ENCODE assay signal across 8 cellular contexts in genomic region chr15:89333011-89333860, GRCh38. TPM values are rescaled to one million over a fixed set of nuclear protein-coding genes. Genes with fewer than 3 reads are reported as not detected.
DNase-seq lines count a peak whose midpoint lies in the region; TF ChIP-seq lines count a peak whose summit lies in the region.

No MANE protein-coding gene starts in this region.

- H3K36me3 ChIP-seq in HAP-1 (replicated peaks) (peaks cover 61% of the 10 kb centered on the region), WERI-Rb-1 (peaks cover 51% of the 10 kb centered on the region), right atrium auricular region (peaks cover 51% of the 10 kb centered on the region), skeletal muscle tissue (ENCODE audit: control insufficient read depth in 3 of 3, insufficient read depth in 3 of 3, low read length in 3 of 3) (peaks cover 40 to 47% (median 45%) of the 10 kb centered on the region in 3 donors)

- H3K9me3 ChIP-seq in HAP-1: no peaks in the 10 kb centered on the region
- H3K9me3 ChIP-seq in WERI-Rb-1 (ENCODE audit: severe bottlenecking): no peaks in the 10 kb centered on the region
- H3K9me3 ChIP-seq in right atrium auricular region: no peaks in the 10 kb centered on the region
- H3K9me3 ChIP-seq in skeletal muscle tissue (ENCODE audit: control insufficient read depth in 3 of 3, low read length in 3 of 3): no peaks in the 10 kb centered on the region

- H3K27ac ChIP-seq in WERI-Rb-1: no peak overlapping the region
- H3K27ac ChIP-seq in right atrium auricular region: peak overlapping the region in 1 of 2 donors; percentile 91
- no peak overlapping the region for H3K27ac ChIP-seq in skeletal muscle tissue (ENCODE audit: low read depth, low read length)

- H3K27me3 ChIP-seq in HAP-1 (ENCODE audit: low read depth) (no peaks in the 10 kb centered on the region), WERI-Rb-1 (ENCODE audit: insufficient read depth, low read depth, severe bottlenecking) (no peaks in the 10 kb centered on the region), right atrium auricular region (no peaks in the 10 kb centered on the region), skeletal muscle tissue (ENCODE audit: control insufficient read depth in 3 of 3, insufficient read depth in 3 of 3, low read length in 3 of 3) (no peaks in the 10 kb centered on the region)

- DNase-seq in HAP-1 (ENCODE audit: low spot score in 2 of 2) (no peak), WERI-Rb-1 (no peak), right atrium auricular region (ENCODE audit: low spot score) (no peak), NCI-H1436 (lab: John Stamatoyannopoulos, UW) (no peak), SKM-1 (lab: John Stamatoyannopoulos, UW; ENCODE audit: unreplicated experiment) (no peak), occipital lobe (lab: John Stamatoyannopoulos, UW) (no peak), mucosa of gallbladder (ENCODE audit: low spot score) (no peak)

- in situ Hi-C loops in HAP-1 (cut with MboI; ENCODE audit: low sequenced_read_pairs): no loop called here

- peak overlapping the region; percentile 81 to 90 (median 87) for H3K9ac ChIP-seq in skeletal muscle tissue (ENCODE audit: low read depth in 1 of 3, low read length in 3 of 3)

- H3K4me3 ChIP-seq in HAP-1 (peak overlapping the region; percentile 93), WERI-Rb-1 (ENCODE audit: low read depth, low read length) (peak overlapping the region; percentile 70; the same call in 1 of the 2 replicates), right atrium auricular region (peak overlapping the region; percentile 86 to 90), skeletal muscle tissue (ENCODE audit: low read length in 3 of 3) (peak overlapping the region; percentile 85 to 88 (median 87))

- no peak for TF ChIP-seq CTCF in WERI-Rb-1 (IDR thresholded peaks at IDR 0.05; ENCODE audit: low read depth, low read length)
- TF ChIP-seq CTCF in right atrium auricular region (IDR thresholded peaks at IDR 0.05): no peak

- H3K4me1 ChIP-seq in HAP-1: peaks cover 25% of the 10 kb centered on the region
- peaks cover 0 to 61% of the 10 kb centered on the region in 2 donors for H3K4me1 ChIP-seq in right atrium auricular region
- H3K4me1 ChIP-seq in skeletal muscle tissue (ENCODE audit: control insufficient read depth in 3 of 3, insufficient read depth in 3 of 3, low read length in 3 of 3): peaks cover 39 to 61% (median 45%) of the 10 kb centered on the region in 3 donors

RNA-seq across cellular contexts. Expression of gene POLG, which starts 1.4 kb away (rescaled TPM):
- total RNA-seq in right atrium auricular region (10 to 100 TPM; 36.0 to 37.9 TPM), skeletal muscle tissue (39.7 TPM), occipital lobe (38.4 TPM), mucosa of gallbladder (56.2 TPM)
